In the genomic region with DNA sequence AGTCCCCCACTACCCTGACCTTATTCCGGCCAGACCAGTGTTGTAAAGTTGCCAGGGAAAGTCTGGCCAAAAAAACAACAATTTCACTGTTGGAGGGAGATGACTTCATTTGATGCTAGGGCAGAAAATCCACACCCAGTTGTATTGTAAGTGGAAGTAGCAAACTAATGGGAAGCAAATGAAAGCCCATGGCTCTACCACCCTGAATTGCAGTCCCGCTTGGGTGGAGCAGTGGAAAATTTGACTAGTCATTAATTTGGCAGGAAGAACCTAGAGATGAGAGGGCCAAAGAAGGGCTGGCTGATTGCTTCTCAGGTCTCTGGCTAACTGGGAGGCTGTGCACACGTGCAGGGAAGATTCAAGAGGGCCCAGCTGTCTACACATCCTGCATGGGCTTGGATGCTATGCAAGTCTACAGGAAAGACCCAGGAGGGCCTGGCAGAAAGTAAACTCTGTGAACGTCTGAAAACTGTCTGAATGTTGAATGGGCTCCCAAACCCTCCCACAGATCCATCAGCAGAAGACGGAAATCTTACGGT, we compare ENCODE assay signal across 22 cellular contexts.
"Had no signal": no experiment of that assay in that cellular context is flagged by ENCODE, and none has a peak within 500 bp of the region (broad histone marks: within the 10 kb centered on the region; RNA-seq: fewer than 3 reads in every experiment).

No MANE protein-coding gene starts in this region.

- H3K27ac ChIP-seq: pancreas, stomach, thoracic aorta had no signal

- H3K27me3 Mint-ChIP-seq: natural killer cell treated with Interleukin-12 subunit alpha and Interleukin-12 subunit beta and Interleukin-15 and Interleukin-18, amount 100 ng/mL, for 72 hours; progenitor cell of endocrine pancreas; type B pancreatic cell had no signal

- H3K9me3 ChIP-seq: pancreas, stomach, thoracic aorta had no signal

- H3K9me3 Mint-ChIP-seq: type B pancreatic cell had no signal

- ATAC-seq: esophagus mucosa; left colon; left ventricle myocardium superior; natural killer cell treated with Interleukin-12 subunit alpha and Interleukin-12 subunit beta and Interleukin-15 and Interleukin-18, amount 100 ng/mL, for 72 hours; pancreas had no signal

- H3K4me1 ChIP-seq: pancreas, stomach had no signal

- H3K27ac Mint-ChIP-seq: immature natural killer cell; natural killer cell treated with Interleukin-12 subunit alpha and Interleukin-12 subunit beta and Interleukin-15 and Interleukin-18, amount 100 ng/mL, for 72 hours; progenitor cell of endocrine pancreas; type B pancreatic cell had no signal

- H3K4me1 Mint-ChIP-seq: immature natural killer cell had no signal

- H3K36me3 Mint-ChIP-seq: immature natural killer cell, type B pancreatic cell had no signal

- H3K36me3 ChIP-seq: pancreas, stomach, thoracic aorta had no signal

- DNase-seq: effector memory CD4-positive, alpha-beta T cell; foreskin fibroblast; immature natural killer cell; kidney; left colon; left ventricle myocardium superior; mesenchymal stem cell; midbrain; occipital lobe; pancreas; right cardiac atrium; small intestine; stimulated activated CD4-positive, alpha-beta T cell treated with anti-CD3 and anti-CD28 coated beads, Interleukin-12 subunit alpha, Interleukin-12 subunit beta, amount 100 ng/mL, for 4 hours; stimulated activated naive CD4-positive, alpha-beta T cell; stomach; substantia nigra had no signal

- H3K4me3 Mint-ChIP-seq: immature natural killer cell; natural killer cell treated with Interleukin-12 subunit alpha and Interleukin-12 subunit beta and Interleukin-15 and Interleukin-18, amount 100 ng/mL, for 72 hours; type B pancreatic cell had no signal

- H3K4me3 ChIP-seq: lung, pancreas, stomach, thoracic aorta had no signal

- H3K27me3 ChIP-seq: pancreas, stomach had no signal
